19 cellular contexts compared by ENCODE assay signal in genomic region chr10:49647985-49648795, GRCh38. TPM values are rescaled to one million over a fixed set of nuclear protein-coding genes. Genes with fewer than 3 reads are reported as not detected.
A peak's percentile ranks its signal among the peaks of the same experiment; 100 is the strongest.
DNase-seq lines count a peak whose midpoint lies in the region; TF ChIP-seq lines count a peak whose summit lies in the region.
"Had no signal": no experiment of that assay in that cellular context is flagged by ENCODE, and none has a peak within 500 bp of the region (broad histone marks: within the 10 kb centered on the region; RNA-seq: fewer than 3 reads in every experiment).

No MANE protein-coding gene starts in this region.

- no peak overlapping the region for H3K4ac ChIP-seq in H9 (ENCODE audit: low read depth, low read length)

- H3T11ph ChIP-seq in H9 (ENCODE audit: low read length): no peak overlapping the region

- no peak overlapping the region for H2BK120ac ChIP-seq in H9 (ENCODE audit: low read depth, low read length, poor library complexity, severe bottlenecking)

- H3K27ac Mint-ChIP-seq in H9: 0 out of 7 replicates have a peak overlapping the region, but pooled peaks of 1 of the 3 experiments have one; percentile 44
- no peak overlapping the region for H3K27ac Mint-ChIP-seq in chondrocyte (ENCODE audit: unreplicated experiment)
- peak overlapping the region; percentile 60 for H3K27ac Mint-ChIP-seq in neural progenitor cell
- H3K27ac Mint-ChIP-seq: CD8-positive, alpha-beta T cell had no signal

- H4K8ac ChIP-seq in H9 (replicated peaks; ENCODE audit: insufficient read length, low read depth, low read length): no peak overlapping the region

- no peaks in the 10 kb centered on the region for H3K79me2 ChIP-seq in H9 (ENCODE audit: insufficient read depth, low read length)
- H3K79me2 ChIP-seq in neural progenitor cell (ENCODE audit: low read depth): no peaks in the 10 kb centered on the region

- H3K18ac ChIP-seq in H9 (ENCODE audit: insufficient read length, low read depth, low read length): no peak overlapping the region

- H3K23ac ChIP-seq in H9 (ENCODE audit: insufficient read length, low read depth, low read length): no peak overlapping the region

- no peak overlapping the region for H4K5ac ChIP-seq in H9 (ENCODE audit: insufficient read length, low read depth, low read length)

- no peak overlapping the region for H4K91ac ChIP-seq in H9 (ENCODE audit: insufficient read length, low read depth, low read length)

- H3K36me3 ChIP-seq in BLaER1 treated with 17β-estradiol and CSF1 and Interleukin-3, amounts not matched to agents 10 nM and 100 nM: no peaks in the 10 kb centered on the region
- H3K36me3 ChIP-seq in neural progenitor cell: no peaks in the 10 kb centered on the region
- H3K36me3 ChIP-seq in transverse colon: no peaks in the 10 kb centered on the region
- H3K36me3 ChIP-seq: BE2C, SJSA1 had no signal

- H3K4me3 Mint-ChIP-seq in H9 (no peak overlapping the region), chondrocyte (ENCODE audit: unreplicated experiment) (no peak overlapping the region), neural progenitor cell (no peak overlapping the region)
- H3K4me3 Mint-ChIP-seq: CD8-positive, alpha-beta T cell had no signal

- WGBS in H9 (ENCODE audit: extremely low coverage, insufficient read length, low lambda C conversion rate): no CpG with 5 or more reads among the region's 18 CpGs
- WGBS in transverse colon (ENCODE audit: low coverage in 1 of 2), 2 donors: 73% methylated on average over 18 of the region's 18 CpGs; no CpG with 5 or more reads in 1 of the 2 donors

- H3K9me3 Mint-ChIP-seq in H9 (no peaks in the 10 kb centered on the region), chondrocyte (ENCODE audit: low read depth) (no peaks in the 10 kb centered on the region), neural progenitor cell (no peaks in the 10 kb centered on the region)
- H3K9me3 Mint-ChIP-seq: CD8-positive, alpha-beta T cell had no signal

- H2AK5ac ChIP-seq in H9 (ENCODE audit: insufficient read length, low read length): no peak overlapping the region

- no peak overlapping the region for H2BK12ac ChIP-seq in H9 (ENCODE audit: insufficient read length, low read depth, low read length)

- no peaks in the 10 kb centered on the region for H3K27me3 ChIP-seq in BLaER1 treated with 17β-estradiol and CSF1 and Interleukin-3, amounts not matched to agents 10 nM and 100 nM
- H3K27me3 ChIP-seq in H9 (ENCODE audit: insufficient read depth, low read length) (no peaks in the 10 kb centered on the region; the same call in 1 of the 2 replicates), neural progenitor cell (peaks cover 7% of the 10 kb centered on the region), transverse colon (no peaks in the 10 kb centered on the region)
- H3K27me3 ChIP-seq: BE2C had no signal

- H3K4me1 Mint-ChIP-seq in H9 (peaks cover 9 to 13% of the 10 kb centered on the region in 2 experiments), chondrocyte (ENCODE audit: low read depth) (no peaks in the 10 kb centered on the region), neural progenitor cell (peaks cover 12% of the 10 kb centered on the region)

- CTCF ChIA-PET in GM10248 (lab: Yijun Ruan, JAX): interaction anchor here (1.9 kb wide), 1 partner anchor 16 kb away, joined by 5 read pairs; no protein-coding TSS in a partner anchor

- peak overlapping the region; percentile 66 to 93 (median 89) for H3K4me2 ChIP-seq in BLaER1 treated with 17β-estradiol and CSF1 and Interleukin-3, amounts not matched to agents 10 nM and 100 nM
- H3K4me2 ChIP-seq in H9 (ENCODE audit: insufficient read depth, insufficient read length, low read length) (no peak overlapping the region), neural progenitor cell (no peak overlapping the region)

- H3K56ac ChIP-seq in H9 (ENCODE audit: insufficient read length, low read depth, low read length): no peak overlapping the region

- no peak overlapping the region for H2BK5ac ChIP-seq in H9 (ENCODE audit: insufficient read length, low read length)

- no peak overlapping the region for H2BK20ac ChIP-seq in H9 (ENCODE audit: low read depth, low read length, poor library complexity, severe bottlenecking)

- H3F3A ChIP-seq in neural progenitor cell (ENCODE audit: low read depth): no peaks in the 10 kb centered on the region

- no peaks in the 10 kb centered on the region for H3K36me3 Mint-ChIP-seq in H9 (ENCODE audit: insufficient read depth in 1 of 3, low read depth in 3 of 3)
- no peaks in the 10 kb centered on the region for H3K36me3 Mint-ChIP-seq in chondrocyte (ENCODE audit: low read depth)
- H3K36me3 Mint-ChIP-seq in neural progenitor cell: no peaks in the 10 kb centered on the region
- H3K36me3 Mint-ChIP-seq: CD8-positive, alpha-beta T cell had no signal

- POLR2A ChIA-PET in GM10248 (lab: Yijun Ruan, JAX): no interaction called here

- peaks cover 31 to 97% (median 90%) of the 10 kb centered on the region in 10 experiments for H3K4me1 ChIP-seq in BLaER1 treated with 17β-estradiol and CSF1 and Interleukin-3, amounts not matched to agents 10 nM and 100 nM
- H3K4me1 ChIP-seq in H9 (ENCODE audit: insufficient read depth, low read length) (no peaks in the 10 kb centered on the region), neural progenitor cell (peaks cover 8% of the 10 kb centered on the region), transverse colon (no peaks in the 10 kb centered on the region)
- H3K4me1 ChIP-seq: BE2C, SJSA1 had no signal

- no peak overlapping the region for H3K14ac ChIP-seq in H9 (ENCODE audit: insufficient read depth, low read length)

- no peaks in the 10 kb centered on the region for H3K23me2 ChIP-seq in H9 (ENCODE audit: insufficient read length, low read depth, low read length, poor library complexity, severe bottlenecking)

- TF ChIP-seq CTCF in H9 (conservative IDR thresholded peaks at IDR 0.05) (no peak), chondrocyte (IDR thresholded peaks at IDR 0.05) (no peak), neural progenitor cell (IDR thresholded peaks at IDR 0.05) (no peak), GM10248 (IDR thresholded peaks at IDR 0.05; ENCODE audit: control extremely low read depth, extremely low read depth, low read depth, missing control alignments) (no peak), transverse colon (IDR thresholded peaks at IDR 0.05) (no peak)

- H3K4me3 ChIP-seq in BLaER1 treated with 17β-estradiol and CSF1 and Interleukin-3, amounts not matched to agents 10 nM and 100 nM: peak overlapping the region in 3 of 10 experiments; percentile 15 to 34 (median 29); a peak in 4 of 20 replicates
- no peak overlapping the region for H3K4me3 ChIP-seq in neural progenitor cell
- no peak overlapping the region for H3K4me3 ChIP-seq in transverse colon
- H3K4me3 ChIP-seq: GM12878, SJSA1 had no signal

- peak overlapping the region in 6 of 11 experiments; percentile 25 to 80 (median 72); a peak in 10 of 22 replicates for H3K9ac ChIP-seq in BLaER1 treated with 17β-estradiol and CSF1 and Interleukin-3, amounts not matched to agents 10 nM and 100 nM
- no peak overlapping the region for H3K9ac ChIP-seq in H9 (ENCODE audit: extremely low read depth, insufficient read length, low read length)
- H3K9ac ChIP-seq in neural progenitor cell: no peak overlapping the region

- peak overlapping the region in 8 of 11 experiments; percentile 70 to 95 (median 81); a peak in 14 of 22 replicates for H3K27ac ChIP-seq in BLaER1 treated with 17β-estradiol and CSF1 and Interleukin-3, amounts not matched to agents 10 nM and 100 nM
- no peak overlapping the region for H3K27ac ChIP-seq in H9 (ENCODE audit: insufficient read length, low read depth, low read length)
- no peak overlapping the region for H3K27ac ChIP-seq in neural progenitor cell
- no peak overlapping the region for H3K27ac ChIP-seq in transverse colon
- H3K27ac ChIP-seq: SJSA1 had no signal

- intact Hi-C loops in transverse colon (cut with DNase I; ENCODE audit: low total_unique reads): no loop called here

- H3K9me3 ChIP-seq in BLaER1 treated with 17β-estradiol and CSF1 and Interleukin-3, amounts not matched to agents 10 nM and 100 nM (replicated peaks in 1 of 11): no peaks in the 10 kb centered on the region
- no peaks in the 10 kb centered on the region for H3K9me3 ChIP-seq in H9 (ENCODE audit: control insufficient read depth, low read depth, low read length)
- H3K9me3 ChIP-seq in neural progenitor cell (ENCODE audit: low read depth): no peaks in the 10 kb centered on the region
- H3K9me3 ChIP-seq in transverse colon: no peaks in the 10 kb centered on the region
- H3K9me3 ChIP-seq: BE2C, SJSA1 had no signal

- H4K20me1 ChIP-seq in BLaER1 treated with 17β-estradiol and CSF1 and Interleukin-3, amounts not matched to agents 10 nM and 100 nM: no peaks in the 10 kb centered on the region
- H4K20me1 ChIP-seq in H9 (ENCODE audit: control insufficient read depth, insufficient read depth, insufficient read length) (no peaks in the 10 kb centered on the region), neural progenitor cell (ENCODE audit: low read depth) (no peaks in the 10 kb centered on the region)

- no peak for TF ChIP-seq POLR2A in transverse colon (IDR thresholded peaks at IDR 0.05)

- no peak overlapping the region for H2BK15ac ChIP-seq in H9 (ENCODE audit: low read depth, low read length)

- DNase-seq in H9 (peak; percentile 21), chondrocyte (ENCODE audit: low spot score) (peak; percentile 72), neural progenitor cell (ENCODE audit: low spot score) (no peak), hypothalamus (lab: John Stamatoyannopoulos, UW) (no peak), OCI-M1 (lab: John Stamatoyannopoulos, UW) (no peak), GM10248 (ENCODE audit: extremely low spot score) (no peak), transverse colon (no peak)
- DNase-seq: BE2C, HCEC 1CT, KBM-7, NCI-H1048, NCI-H1436 treated with DMSO at 0.1 percent for 48 hours, NCI-H2029 treated with DMSO at 0.1 percent for 48 hours, NCI-H774 had no signal

- H3K27me3 Mint-ChIP-seq in H9 (ENCODE audit: low read depth) (peaks cover 59% of the 10 kb centered on the region), chondrocyte (ENCODE audit: low read depth) (peaks cover 47% of the 10 kb centered on the region), neural progenitor cell (ENCODE audit: insufficient read depth, low read depth) (peaks cover 25% of the 10 kb centered on the region)

- no peak for TF ChIP-seq EP300 in transverse colon (IDR thresholded peaks at IDR 0.05; ENCODE audit: low read depth)

- H3K79me1 ChIP-seq in H9 (ENCODE audit: insufficient read depth, low read depth, low read length, poor library complexity, severe bottlenecking): no peaks in the 10 kb centered on the region

- in situ Hi-C loops in transverse colon (cut with MboI; ENCODE audit: low pct_ligation_motif_present in 1 of 4, low pct_unique_long_range_greater_than_20kb in 1 of 4, low sequenced_read_pairs in 3 of 4): no loop called here

- H2AFZ ChIP-seq in H9 (ENCODE audit: low read length) (no peak overlapping the region), neural progenitor cell (replicated peaks) (no peak overlapping the region)

RNA-seq across cellular contexts. Expression of gene C10orf53, which starts 31.3 kb away (rescaled TPM):
- not detected in 2 replicates for total RNA-seq in H9 (2021)
- not detected in 3 replicates for total RNA-seq in chondrocyte
- not detected in 2 replicates for total RNA-seq in neural progenitor cell (ENCODE audit: low replicate concordance)
- not detected for total RNA-seq in transverse colon
- total RNA-seq: CD8-positive, alpha-beta T cell; GM12878; NCI-H460; SJSA1 had no signal

RNA-seq across cellular contexts. Expression of gene CHAT, which starts 34.4 kb away (rescaled TPM):
- total RNA-seq in H9 (2021) (not detected in 2 replicates), chondrocyte (not detected in 3 replicates), neural progenitor cell (ENCODE audit: low replicate concordance) (not detected in 2 replicates), transverse colon (1 to 10 TPM in 2 of 4 donors, not detected in 2; 1.1 to 3.8 TPM)
- total RNA-seq: CD8-positive, alpha-beta T cell; GM12878; NCI-H460; SJSA1 had no signal

RNA-seq across cellular contexts. Expression of gene SLC18A3, which starts 38.1 kb away (rescaled TPM):
- total RNA-seq in H9 (2021): not detected in 2 replicates
- not detected in 3 replicates for total RNA-seq in chondrocyte
- total RNA-seq in neural progenitor cell (ENCODE audit: low replicate concordance): not detected in 2 replicates
- 1 to 10 TPM in 1 of 4 donors, under 1 TPM in 1, not detected in 2; 0.27 to 1.5 TPM for total RNA-seq in transverse colon
- total RNA-seq: CD8-positive, alpha-beta T cell; GM12878; NCI-H460; SJSA1 had no signal

Comparison
In these comparisons a context has a peak if more than half of its experiments do, and no peak if none do; other contexts are left out.
1. H3K27ac ChIP-seq: peak in BLaER1 treated with 17β-estradiol and CSF1 and Interleukin-3, amounts not matched to agents 10 nM and 100 nM (8 of 11); none in H9 (single experiment), neural progenitor cell (single experiment) and transverse colon (0 of 4).
2. H3K4me2 ChIP-seq: peak in BLaER1 treated with 17β-estradiol and CSF1 and Interleukin-3, amounts not matched to agents 10 nM and 100 nM (11 of 11); none in H9 (single experiment) and neural progenitor cell (single experiment).
3. H3K9ac ChIP-seq: peak in BLaER1 treated with 17β-estradiol and CSF1 and Interleukin-3, amounts not matched to agents 10 nM and 100 nM (6 of 11); none in H9 (single experiment) and neural progenitor cell (single experiment).
4. DNase-seq: peak in H9 (single experiment) and chondrocyte (single experiment); none in neural progenitor cell (single experiment), hypothalamus (0 of 51), OCI-M1 (single experiment), GM10248 (single experiment) and transverse colon (single experiment).